9 cellular contexts compared by ENCODE assay signal in the genomic region with DNA sequence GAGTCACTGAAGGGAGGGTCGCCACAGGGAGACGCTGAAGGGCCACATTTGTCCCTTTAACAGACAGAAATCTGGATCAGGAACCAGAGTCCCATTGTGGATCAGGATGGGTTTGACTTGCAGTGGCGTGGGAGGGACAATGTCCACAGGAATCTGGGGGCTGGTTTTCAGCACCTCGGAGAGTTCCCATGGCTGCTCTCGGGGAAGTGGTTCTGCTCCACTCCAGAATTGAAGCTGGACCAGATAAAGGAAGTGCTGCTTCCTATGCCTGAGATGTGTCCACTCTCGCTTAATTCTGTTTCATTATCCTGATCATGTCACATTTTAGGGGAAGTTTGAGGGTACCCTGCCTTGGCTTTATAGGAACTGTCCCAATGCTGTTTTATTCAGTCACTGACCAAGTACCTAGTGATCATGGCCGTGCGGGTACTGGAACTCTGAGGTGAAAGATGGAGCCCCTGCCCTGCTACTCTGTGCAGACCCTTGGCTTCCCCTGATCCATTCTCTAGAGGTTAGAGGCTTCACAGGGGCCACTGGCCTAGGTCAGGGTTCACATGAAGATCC. TPM values are rescaled to one million over a fixed set of nuclear protein-coding genes. Genes with fewer than 3 reads are reported as not detected.
DNase-seq lines count a peak whose midpoint lies in the region; ATAC-seq and TF ChIP-seq lines count a peak whose summit lies in the region.
"Had no signal": no experiment of that assay in that cellular context is flagged by ENCODE, and none has a peak within 500 bp of the region (broad histone marks: within the 10 kb centered on the region; RNA-seq: fewer than 3 reads in every experiment).

No MANE protein-coding gene starts in this region.

- no peak overlapping the region for H2AFZ ChIP-seq in smooth muscle cell (ENCODE audit: low read depth)

- ATAC-seq in GM18517 (IDR thresholded peaks at IDR 0.05; ENCODE audit: unreplicated experiment): no peak

- H3K79me2 ChIP-seq in smooth muscle cell (ENCODE audit: low read depth): no peaks in the 10 kb centered on the region

- no peak overlapping the region for H3K4me2 ChIP-seq in smooth muscle cell

- no peaks in the 10 kb centered on the region for H4K20me1 ChIP-seq in smooth muscle cell (ENCODE audit: low read depth)

- WGBS in smooth muscle cell (ENCODE audit: low lambda C conversion rate): 46% methylated on average over 8 of the region's 8 CpGs

- no peak overlapping the region for H3K9ac ChIP-seq in smooth muscle cell (ENCODE audit: low read depth)

- H3K4me1 ChIP-seq in smooth muscle cell (ENCODE audit: low read depth): no peaks in the 10 kb centered on the region

- no peak overlapping the region for H3K4me3 ChIP-seq in smooth muscle cell

- H3K27ac ChIP-seq in smooth muscle cell (ENCODE audit: low read depth): no peak overlapping the region

- TF ChIP-seq CTCF in smooth muscle cell (IDR thresholded peaks at IDR 0.05; ENCODE audit: borderline replicate concordance, insufficient read depth, poor library complexity, severe bottlenecking): no peak

- H3K36me3 ChIP-seq in smooth muscle cell (ENCODE audit: low read depth): no peaks in the 10 kb centered on the region

- H3K9me3 ChIP-seq in smooth muscle cell (replicated peaks; ENCODE audit: low read depth): no peaks in the 10 kb centered on the region

- DNase-seq in DMS53 (lab: John Stamatoyannopoulos, UW) (peak; percentile 7), DMS53 treated with DMSO at 0.1 percent for 48 hours (lab: John Stamatoyannopoulos, UW; ENCODE audit: unreplicated experiment) (no peak), T1000 (lab: John Stamatoyannopoulos, UW) (peak; percentile 9), germinal center (ENCODE audit: low spot score) (peak; percentile 33), smooth muscle cell (lab: John Stamatoyannopoulos, UW; ENCODE audit: unreplicated experiment) (peak; percentile 25), putamen (ENCODE audit: low spot score) (no peak)
- DNase-seq in stimulated activated naive CD4-positive, alpha-beta T cell treated with Interleukin-2 at 50 U/mL for 16 hours (lab: John Stamatoyannopoulos, UW): no peak

- peaks cover 6% of the 10 kb centered on the region for H3K27me3 ChIP-seq in smooth muscle cell (ENCODE audit: low read depth)

- H3F3A ChIP-seq in smooth muscle cell (ENCODE audit: low read depth): no peaks in the 10 kb centered on the region

RNA-seq across cellular contexts. Expression of a gene that starts 28.7 kb away (rescaled TPM):
- not detected in 2 replicates for total RNA-seq in smooth muscle cell
- polyA plus RNA-seq in smooth muscle cell: 0.97 and 1.7 TPM in 2 replicates

RNA-seq across cellular contexts. Expression of a gene that starts 35.4 kb away (rescaled TPM):
- total RNA-seq in smooth muscle cell: 0.13 TPM in 1 of 2 replicates, not detected in the other
- polyA plus RNA-seq in smooth muscle cell: 0.31 TPM in 1 of 2 replicates, not detected in the other
- total RNA-seq: skeletal muscle tissue had no signal

RNA-seq across cellular contexts. Expression of a gene that starts 35.7 kb away (rescaled TPM):
- 13.3 and 21.0 TPM in 2 replicates for total RNA-seq in smooth muscle cell
- polyA plus RNA-seq in smooth muscle cell: 29.4 and 29.5 TPM in 2 replicates

Comparison
In these comparisons a context has a peak if more than half of its experiments do, and no peak if none do; other contexts are left out.
1. DNase-seq: peak in DMS53 (single experiment), T1000 (single experiment), germinal center (single experiment) and smooth muscle cell (single experiment); none in DMS53 treated with DMSO at 0.1 percent for 48 hours (single experiment), stimulated activated naive CD4-positive, alpha-beta T cell treated with Interleukin-2 at 50 U/mL for 16 hours (single experiment) and putamen (single experiment).